21 cellular contexts compared by ENCODE assay signal in genomic region chr10:59607971-59608370, GRCh38.
A peak's percentile ranks its signal among the peaks of the same experiment; 100 is the strongest.
DNase-seq lines count a peak whose midpoint lies in the region; FAIRE-seq and TF ChIP-seq lines count a peak whose summit lies in the region.
"Had no signal": no experiment of that assay in that cellular context is flagged by ENCODE, and none has a peak within 500 bp of the region (broad histone marks: within the 10 kb centered on the region; RNA-seq: fewer than 3 reads in every experiment).

No MANE protein-coding gene starts in this region.

- H2AFZ ChIP-seq in mammary epithelial cell (ENCODE audit: low read depth, low read length) = no peak overlapping the region
- H2AFZ ChIP-seq: GM23338 had no signal

- TF ChIP-seq CTCF in transverse colon (IDR thresholded peaks at IDR 0.05) (no peak), mammary epithelial cell (conservative IDR thresholded peaks at IDR 0.05 in 1 of 2, IDR thresholded peaks at IDR 0.05 in 1 of 2; ENCODE audit: extremely low read depth in 1 of 2, insufficient read depth in 1 of 2, low read depth in 1 of 2, low read length in 2 of 2) (no peak)

- no peak for TF ChIP-seq POLR2A in transverse colon (IDR thresholded peaks at IDR 0.05)

- no peaks in the 10 kb centered on the region for H3K9me3 ChIP-seq in transverse colon
- H3K9me3 ChIP-seq in mammary epithelial cell (replicated peaks; ENCODE audit: insufficient read depth, low read length) = no peaks in the 10 kb centered on the region

- DNase-seq in NCI-H2227 treated with DMSO at 0.1 percent for 48 hours (lab: John Stamatoyannopoulos, UW) (peak; percentile 43), NCI-H2227 (lab: John Stamatoyannopoulos, UW; ENCODE audit: unreplicated experiment) (no peak), NCI-H774 (lab: John Stamatoyannopoulos, UW) (peak; percentile 19), transverse colon (no peak), hippocampal formation (lab: John Stamatoyannopoulos, UW) (no peak), mammary epithelial cell (no peak), NCI-H446 treated with DMSO at 0.1 percent for 48 hours (lab: John Stamatoyannopoulos, UW) (no peak)
- DNase-seq: CD8-positive, alpha-beta memory T cell; EL; GF-D8; HCEC 1CT; NCI-H1105; NCI-H1694; NCI-H2081 treated with DMSO at 0.1 percent for 48 hours; NCI-H2171 treated with DMSO at 0.1 percent for 48 hours; Right ventricle myocardium superior had no signal

- no peak overlapping the region for H3K4me2 ChIP-seq in mammary epithelial cell (ENCODE audit: insufficient read depth, low read depth, low read length)
- H3K4me2 ChIP-seq: GM23338, KMS-11 had no signal

- WGBS in transverse colon (ENCODE audit: low coverage in 1 of 2), 2 donors = 16 to 52% methylated on average over 3 to 4 of the region's 4 CpGs
- 91% methylated on average over 4 of the region's 4 CpGs for WGBS in mammary epithelial cell (ENCODE audit: low coverage, missing lambda C conversion rate)

- H4K20me1 ChIP-seq in mammary epithelial cell (ENCODE audit: insufficient read depth, low read length) = no peaks in the 10 kb centered on the region

- in situ Hi-C loops in transverse colon (cut with MboI; ENCODE audit: low pct_ligation_motif_present in 1 of 4, low pct_unique_long_range_greater_than_20kb in 1 of 4, low sequenced_read_pairs in 3 of 4) (loop anchor here in 2 of 4 donors (25.0 kb wide), 3 partner anchors 371 to 821 kb away; no protein-coding TSS in a partner anchor), mammary epithelial cell (cut with MboI; ENCODE audit: low sequenced_read_pairs in 2 of 2) (no loop called here)

- peak; percentile 60 for FAIRE-seq in islet of Langerhans (lab: Jason Lieb, UNC)

- CTCF ChIA-PET in mammary epithelial cell (lab: Charles Lee; ENCODE audit: low non-redundant PET) = no interaction called here

- TF ChIP-seq EP300 in transverse colon (IDR thresholded peaks at IDR 0.05; ENCODE audit: low read depth) = no peak

- no TSS peak for BruUV-seq in mammary epithelial cell (replicated peaks; lab: Mats Ljungman, UMichigan)

- H3K4me1 ChIP-seq in transverse colon (peaks cover 0 to 19% (median 10%) of the 10 kb centered on the region in 4 donors), mammary epithelial cell (ENCODE audit: insufficient read depth, low read length) (no peaks in the 10 kb centered on the region)

- peak overlapping the region; percentile 20 to 77 (median 58) for H3K27ac ChIP-seq in transverse colon
- H3K27ac ChIP-seq in mammary epithelial cell (ENCODE audit: insufficient read depth, low read depth, low read length) = no peak overlapping the region
- H3K27ac ChIP-seq: C4-2B, HL-60, KMS-11 had no signal

- H3K36me3 ChIP-seq in transverse colon = no peaks in the 10 kb centered on the region
- H3K36me3 ChIP-seq in mammary epithelial cell (ENCODE audit: insufficient read depth, low read length) = no peaks in the 10 kb centered on the region

- intact Hi-C loops in transverse colon (cut with DNase I; ENCODE audit: low total_unique reads) = no loop called here
- intact Hi-C loops in mammary epithelial cell (cut with micrococcal nuclease) = no loop called here

- H3K9ac ChIP-seq in mammary epithelial cell (ENCODE audit: insufficient read depth, low read length) = no peak overlapping the region
- H3K9ac ChIP-seq: KMS-11 had no signal

- H3K79me2 ChIP-seq in mammary epithelial cell (ENCODE audit: insufficient read depth, low read length) = no peaks in the 10 kb centered on the region

- dilution Hi-C loops in mammary epithelial cell (cut with HindIII; ENCODE audit: low sequenced_read_pairs) = loop anchor here (25.0 kb wide), 2 partner anchors 371 to 454 kb away; no protein-coding TSS in a partner anchor

- H3K27me3 ChIP-seq in transverse colon (no peaks in the 10 kb centered on the region), mammary epithelial cell (ENCODE audit: insufficient read depth, low read length) (no peaks in the 10 kb centered on the region)

- H3K4me3 ChIP-seq in transverse colon (no peak overlapping the region), mammary epithelial cell (replicated peaks in 1 of 3; ENCODE audit: insufficient read depth in 1 of 3, low read depth in 2 of 3, low read length in 3 of 3) (no peak overlapping the region)
- H3K4me3 ChIP-seq: GM23338 had no signal

Comparison
In these comparisons a context has a peak if more than half of its experiments do, and no peak if none do; other contexts are left out.
1. DNase-seq: peak in NCI-H2227 treated with DMSO at 0.1 percent for 48 hours (single experiment) and NCI-H774 (single experiment); none in NCI-H2227 (single experiment), transverse colon (single experiment), hippocampal formation (0 of 2), mammary epithelial cell (single experiment) and NCI-H446 treated with DMSO at 0.1 percent for 48 hours (single experiment).